ENCODE assay signal across 34 cellular contexts in the genomic region with DNA sequence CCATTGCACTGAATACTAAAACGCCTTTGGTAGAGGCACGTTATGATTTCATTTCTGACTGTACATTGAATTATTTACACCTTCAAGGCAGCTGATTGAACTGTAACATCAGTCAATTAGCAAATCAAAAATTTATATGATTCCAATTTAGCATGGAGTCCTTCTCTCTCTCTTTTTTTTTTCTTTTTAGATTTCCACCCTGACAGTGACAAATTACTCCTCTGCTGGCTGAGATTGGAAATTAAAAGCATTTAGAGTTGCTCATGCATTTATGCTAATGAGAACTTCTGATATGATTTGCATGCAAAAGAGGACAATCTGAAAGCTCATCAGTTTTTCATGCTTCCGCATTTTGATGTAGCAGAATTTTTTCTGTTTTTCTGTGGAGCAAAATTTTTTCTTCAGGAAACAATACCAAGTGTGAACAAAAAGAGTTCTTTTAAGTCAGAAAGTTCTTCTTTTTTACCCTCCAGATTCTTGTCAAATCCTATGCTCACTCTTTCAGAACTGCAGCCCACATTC.
"Had no signal": no experiment of that assay in that cellular context is flagged by ENCODE, and none has a peak within 500 bp of the region (broad histone marks: within the 10 kb centered on the region; RNA-seq: fewer than 3 reads in every experiment).

No MANE protein-coding gene starts in this region.

- H3K36me3 Mint-ChIP-seq: activated CD8-positive, alpha-beta memory T cell treated with anti-CD3 and anti-CD28 coated beads, Interleukin-2, amount 10 ng/mL, durations not matched to agents 7 days and 5 days; activated naive CD4-positive, alpha-beta T cell treated with anti-CD3 and anti-CD28 coated beads, Interleukin-2, amount 10 ng/mL, durations not matched to agents 7 days and 5 days; activated naive CD8-positive, alpha-beta T cell had no signal

- H3K9me3 Mint-ChIP-seq: activated CD4-positive, alpha-beta memory T cell treated with anti-CD3 and anti-CD28 coated beads, Interleukin-2, amount 10 ng/mL, durations not matched to agents 7 days and 5 days; activated naive CD4-positive, alpha-beta T cell treated with anti-CD3 and anti-CD28 coated beads, Interleukin-2, amount 10 ng/mL, durations not matched to agents 7 days and 5 days; activated naive CD8-positive, alpha-beta T cell treated with anti-CD3 and anti-CD28 coated beads, Interleukin-2, amount 50 U/mL, for 24 hours had no signal

- H3K4me1 ChIP-seq: Peyer's patch had no signal

- H3K36me3 ChIP-seq: brain microvascular endothelial cell, Peyer's patch had no signal

- H3K27ac ChIP-seq: brain microvascular endothelial cell, Peyer's patch, RWPE1, VCaP had no signal

- H3K9me3 ChIP-seq: Peyer's patch had no signal

- H3K4me3 Mint-ChIP-seq: activated CD4-positive, alpha-beta memory T cell treated with anti-CD3 and anti-CD28 coated beads, Interleukin-2, amount 10 ng/mL, durations not matched to agents 7 days and 5 days; activated CD8-positive, alpha-beta memory T cell treated with anti-CD3 and anti-CD28 coated beads, Interleukin-2, amount 10 ng/mL, durations not matched to agents 7 days and 5 days; activated naive CD4-positive, alpha-beta T cell treated with anti-CD3 and anti-CD28 coated beads, Interleukin-2, amount 10 ng/mL, durations not matched to agents 7 days and 5 days; activated naive CD8-positive, alpha-beta T cell; activated naive CD8-positive, alpha-beta T cell treated with anti-CD3 and anti-CD28 coated beads, Interleukin-2, amount 50 U/mL, for 24 hours had no signal

- DNase-seq: activated CD4-positive, alpha-beta memory T cell treated with anti-CD3 and anti-CD28 coated beads, Interleukin-2, amount 10 ng/mL, durations not matched to agents 7 days and 5 days; activated CD4-positive, alpha-beta T cell treated with anti-CD3 and anti-CD28 coated beads for 1 hour; activated CD4-positive, alpha-beta T cell treated with anti-CD3 and anti-CD28 coated beads for 48 hours; activated CD4-positive, CD25-positive, alpha-beta regulatory T cell; activated CD8-positive, alpha-beta memory T cell treated with anti-CD3 and anti-CD28 coated beads for 24 hours; activated CD8-positive, alpha-beta memory T cell treated with anti-CD3 and anti-CD28 coated beads, Interleukin-2, amount 10 ng/mL, durations not matched to agents 7 days and 5 days; activated CD8-positive, alpha-beta memory T cell treated with anti-CD3 and anti-CD28 coated beads, Interleukin-2, amount 50 U/mL, for 48 hours; activated effector memory CD4-positive, alpha-beta T cell treated with Interleukin-2 at 50 U/mL for 16 hours; activated naive CD4-positive, alpha-beta T cell treated with anti-CD3 and anti-CD28 coated beads, Interleukin-2, amount 10 ng/mL, durations not matched to agents 7 days and 5 days; activated naive CD8-positive, alpha-beta T cell treated with anti-CD3 and anti-CD28 coated beads, Interleukin-2, amount 50 U/mL, for 24 hours; activated T-cell treated with anti-CD3 and anti-CD28 coated beads, Interleukin-2, amount 50 U/mL, for 48 hours; anterior cingulate cortex; brain microvascular endothelial cell; central memory CD4-positive, alpha-beta T cell; Karpas-422; MM.1S; MV-4-11; NCI-H1092; NCI-H1436 treated with DMSO at 0.1 percent for 48 hours; NCI-H1694 treated with DMSO at 0.1 percent for 48 hours; NCI-H2029; NCI-H345; NCI-H524 treated with DMSO at 0.1 percent for 48 hours; PC-3; Peyer's patch; SIG-M5; SW 1271; T-helper 1 cell; T-helper 2 cell; T-helper 9 cell had no signal

- H3K27me3 Mint-ChIP-seq: activated CD4-positive, alpha-beta memory T cell treated with anti-CD3 and anti-CD28 coated beads, Interleukin-2, amount 10 ng/mL, durations not matched to agents 7 days and 5 days; activated CD8-positive, alpha-beta memory T cell treated with anti-CD3 and anti-CD28 coated beads, Interleukin-2, amount 10 ng/mL, durations not matched to agents 7 days and 5 days; activated naive CD4-positive, alpha-beta T cell treated with anti-CD3 and anti-CD28 coated beads, Interleukin-2, amount 10 ng/mL, durations not matched to agents 7 days and 5 days had no signal

- H3K27me3 ChIP-seq: brain microvascular endothelial cell, Peyer's patch had no signal

- H3K4me3 ChIP-seq: Peyer's patch had no signal

- H3K4me1 Mint-ChIP-seq: activated CD4-positive, alpha-beta memory T cell treated with anti-CD3 and anti-CD28 coated beads, Interleukin-2, amount 10 ng/mL, durations not matched to agents 7 days and 5 days; activated CD8-positive, alpha-beta memory T cell treated with anti-CD3 and anti-CD28 coated beads, Interleukin-2, amount 10 ng/mL, durations not matched to agents 7 days and 5 days; activated naive CD4-positive, alpha-beta T cell treated with anti-CD3 and anti-CD28 coated beads, Interleukin-2, amount 10 ng/mL, durations not matched to agents 7 days and 5 days; activated naive CD8-positive, alpha-beta T cell treated with anti-CD3 and anti-CD28 coated beads, Interleukin-2, amount 50 U/mL, for 24 hours had no signal

- ATAC-seq: activated CD8-positive, alpha-beta memory T cell treated with anti-CD3 and anti-CD28 coated beads, Interleukin-2, amount 10 ng/mL, durations not matched to agents 7 days and 5 days; activated naive CD8-positive, alpha-beta T cell treated with anti-CD3 and anti-CD28 coated beads, Interleukin-2, amount 50 U/mL, for 24 hours; PC-3; Right ventricle myocardium inferior had no signal

- H3K27ac Mint-ChIP-seq: activated CD4-positive, alpha-beta memory T cell treated with anti-CD3 and anti-CD28 coated beads, Interleukin-2, amount 10 ng/mL, durations not matched to agents 7 days and 5 days; activated CD8-positive, alpha-beta memory T cell treated with anti-CD3 and anti-CD28 coated beads, Interleukin-2, amount 10 ng/mL, durations not matched to agents 7 days and 5 days; activated naive CD4-positive, alpha-beta T cell treated with anti-CD3 and anti-CD28 coated beads, Interleukin-2, amount 10 ng/mL, durations not matched to agents 7 days and 5 days; activated naive CD8-positive, alpha-beta T cell; activated naive CD8-positive, alpha-beta T cell treated with anti-CD3 and anti-CD28 coated beads, Interleukin-2, amount 50 U/mL, for 24 hours had no signal
